ENCODE assay signal across 8 cellular contexts in genomic region chr1:156504821-156505678, GRCh38. TPM values are rescaled to one million over a fixed set of nuclear protein-coding genes. Genes with fewer than 3 reads are reported as not detected.
DNase-seq lines count a peak whose midpoint lies in the region; ATAC-seq and TF ChIP-seq lines count a peak whose summit lies in the region.

No MANE protein-coding gene starts in this region.

- H3K4me3 ChIP-seq in fibroblast of pulmonary artery (replicated peaks; ENCODE audit: low read depth, low read length), result peak overlapping the region; percentile 44

- H3K27ac Mint-ChIP-seq in natural killer cell treated with Interleukin-12 subunit alpha and Interleukin-12 subunit beta and Interleukin-15 and Interleukin-18, amount 100 ng/mL, for 72 hours, result peak overlapping the region; percentile 97

- TF ChIP-seq POLR2A in Raji (IDR thresholded peaks at IDR 0.05; ENCODE audit: insufficient read depth, low read depth, low read length), result peak; percentile 62

- peak; percentile 42 for ATAC-seq in GM21737 (IDR thresholded peaks at IDR 0.05; ENCODE audit: unreplicated experiment)
- peak; percentile 76 to 79 for ATAC-seq in natural killer cell treated with Interleukin-12 subunit alpha and Interleukin-12 subunit beta and Interleukin-15 and Interleukin-18, amount 100 ng/mL, for 72 hours

- no peak for TF ChIP-seq CTCF in fibroblast of pulmonary artery (IDR thresholded peaks at IDR 0.05; ENCODE audit: low read length, missing control alignments)

- no peaks in the 10 kb centered on the region for H3K36me3 Mint-ChIP-seq in natural killer cell treated with Interleukin-12 subunit alpha and Interleukin-12 subunit beta and Interleukin-15 and Interleukin-18, amount 100 ng/mL, for 72 hours

- no peaks in the 10 kb centered on the region for H3K27me3 Mint-ChIP-seq in natural killer cell treated with Interleukin-12 subunit alpha and Interleukin-12 subunit beta and Interleukin-15 and Interleukin-18, amount 100 ng/mL, for 72 hours

- peaks cover 57 to 63% of the 10 kb centered on the region in 2 donors for H3K4me1 Mint-ChIP-seq in natural killer cell treated with Interleukin-12 subunit alpha and Interleukin-12 subunit beta and Interleukin-15 and Interleukin-18, amount 100 ng/mL, for 72 hours (ENCODE audit: low read depth in 2 of 2)

- DNase-seq in DMS153 (lab: John Stamatoyannopoulos, UW) (peak; percentile 99), M059J (ENCODE audit: low read depth) (peak; percentile 98), fibroblast of pulmonary artery (ENCODE audit: low read depth) (peak; percentile 100)
- peak; percentile 94 for DNase-seq in activated effector memory CD4-positive, alpha-beta T cell treated with Interleukin-2 at 50 U/mL for 16 hours
- peak; percentile 97 for DNase-seq in natural killer cell treated with Interleukin-12 subunit alpha and Interleukin-12 subunit beta and Interleukin-15 and Interleukin-18, amount 100 ng/mL, for 72 hours (ENCODE audit: low spot score)
- DNase-seq in stimulated activated naive CD4-positive, alpha-beta T cell (lab: John Stamatoyannopoulos, UW), result peak; percentile 96 to 99 (median 98)

- no peaks in the 10 kb centered on the region for H3K9me3 Mint-ChIP-seq in natural killer cell treated with Interleukin-12 subunit alpha and Interleukin-12 subunit beta and Interleukin-15 and Interleukin-18, amount 100 ng/mL, for 72 hours

- peak overlapping the region; percentile 80 for H3K4me3 Mint-ChIP-seq in natural killer cell treated with Interleukin-12 subunit alpha and Interleukin-12 subunit beta and Interleukin-15 and Interleukin-18, amount 100 ng/mL, for 72 hours

RNA-seq across cellular contexts. Expression of gene MEF2D, which starts 4.5 kb away (rescaled TPM):
- 10.6 and 26.3 TPM in 2 replicates for total RNA-seq in M059J (2014; rRNA removed; shearing (Covaris generic))
- total RNA-seq in natural killer cell treated with Interleukin-12 subunit alpha and Interleukin-12 subunit beta and Interleukin-15 and Interleukin-18, amount 100 ng/mL, for 72 hours, result 10 to 100 TPM; 48.1 to 62.2 TPM

Comparison
In these comparisons a context has a peak if more than half of its experiments do, and no peak if none do; other contexts are left out.
1. Peak in every context shown above with its lines: DNase-seq, ATAC-seq and H3K4me3 ChIP-seq.